Comparison of ENCODE assay signal across 24 cellular contexts in genomic region chr9:134535171-134535570, GRCh38.
DNase-seq lines count a peak whose midpoint lies in the region; ATAC-seq, FAIRE-seq and TF ChIP-seq lines count a peak whose summit lies in the region.
"Had no signal": no experiment of that assay in that cellular context is flagged by ENCODE, and none has a peak within 500 bp of the region (broad histone marks: within the 10 kb centered on the region; RNA-seq: fewer than 3 reads in every experiment).

No MANE protein-coding gene starts in this region.

- no peak for ATAC-seq in SK-N-SH treated with all-trans-retinoic acid at 6 μM for 48 hours
- ATAC-seq in HG02642 (IDR thresholded peaks at IDR 0.05; ENCODE audit: poor library complexity, unreplicated experiment), result no peak
- ATAC-seq: Panc1 had no signal

- peak overlapping the region; percentile 85 for H2BK120ac ChIP-seq in trophoblast cell (ENCODE audit: insufficient read depth, low read length, poor library complexity)

- peak overlapping the region; percentile 61 for H2AK5ac ChIP-seq in trophoblast cell (ENCODE audit: low read length)

- H3K36me3 Mint-ChIP-seq in HFFc6 (ENCODE audit: low read depth), result peaks cover 11% of the 10 kb centered on the region
- H3K36me3 Mint-ChIP-seq: CD8-positive, alpha-beta memory T cell had no signal

- H3K9me2 ChIP-seq in SK-N-SH, result no peaks in the 10 kb centered on the region

- no peaks in the 10 kb centered on the region for H3K27me3 ChIP-seq in SK-N-SH (ENCODE audit: insufficient read depth)
- no peaks in the 10 kb centered on the region for H3K27me3 ChIP-seq in trophoblast cell (ENCODE audit: insufficient read depth, low read length)
- H3K27me3 ChIP-seq: SJSA1 had no signal

- 87% methylated on average over 9 of the region's 9 CpGs for WGBS in SK-N-SH (ENCODE audit: low lambda C conversion rate)
- WGBS in trophoblast cell (ENCODE audit: extremely low coverage, insufficient coverage, insufficient read length), result no CpG with 5 or more reads among the region's 9 CpGs

- H3K23ac ChIP-seq in trophoblast cell (ENCODE audit: low read length), result no peak overlapping the region

- peak overlapping the region; percentile 96 for H4K91ac ChIP-seq in trophoblast cell (ENCODE audit: low read depth, low read length)

- H3K18ac ChIP-seq in trophoblast cell (ENCODE audit: low read length), result peak overlapping the region; percentile 67

- peaks cover 6% of the 10 kb centered on the region; the same call in 1 of the 2 replicates for H3K9me3 ChIP-seq in SK-N-SH
- peaks cover 0 to 10% of the 10 kb centered on the region in 2 donors for H3K9me3 ChIP-seq in kidney (ENCODE audit: control insufficient read depth in 1 of 2, low read length in 2 of 2)
- peaks cover 8% of the 10 kb centered on the region for H3K9me3 ChIP-seq in trophoblast cell (ENCODE audit: insufficient read depth, low read depth, low read length)

- CTCF ChIA-PET in SK-N-SH (lab: Yijun Ruan, JAX), result no interaction called here

- no peak for TF ChIP-seq EP300 in SK-N-SH (IDR thresholded peaks at IDR 0.05; ENCODE audit: borderline replicate concordance in 1 of 2, low read depth in 1 of 2, low read length in 1 of 2)

- H4K20me1 ChIP-seq in SK-N-SH (ENCODE audit: insufficient read depth), result no peaks in the 10 kb centered on the region

- no peak overlapping the region; the same call in 1 of the 2 replicates for H3K27ac Mint-ChIP-seq in HFFc6
- H3K27ac Mint-ChIP-seq: CD8-positive, alpha-beta memory T cell had no signal

- peaks cover 37% of the 10 kb centered on the region for H3K4me1 Mint-ChIP-seq in HFFc6 (ENCODE audit: low read depth)
- H3K4me1 Mint-ChIP-seq: CD8-positive, alpha-beta memory T cell had no signal

- FAIRE-seq in kidney (lab: Jason Lieb, UNC), result no peak
- FAIRE-seq in urothelium cell line (lab: Jason Lieb, UNC), result no peak
- FAIRE-seq: GM12891 had no signal

- H3K4me3 ChIP-seq in SK-N-SH (ENCODE audit: low read depth in 2 of 2, low read length in 1 of 2), result no peak overlapping the region
- H3K4me3 ChIP-seq in kidney (ENCODE audit: low read length in 2 of 2), result no peak overlapping the region
- H3K4me3 ChIP-seq in trophoblast cell (ENCODE audit: low read depth, low read length), result no peak overlapping the region

- DNase-seq in SK-N-SH, result no peak
- DNase-seq in HFFc6, result no peak
- peak; percentile 26 for DNase-seq in kidney
- no peak for DNase-seq in trophoblast cell
- no peak for DNase-seq in urothelium cell line (ENCODE audit: low spot score)
- no peak for DNase-seq in pons (ENCODE audit: low spot score)
- DNase-seq: ACHN; Calu3; CD8-positive, alpha-beta memory T cell; DMS153; GM23248; Karpas-422; NCI-H1694; NCI-H2081; NCI-H2171; NCI-H345; NCI-H524 treated with DMSO at 0.1 percent for 48 hours; NCI-H82 had no signal

- no peak overlapping the region for H4K12ac ChIP-seq in trophoblast cell (ENCODE audit: low read depth, low read length)

- POLR2A ChIA-PET in SK-N-SH (lab: Yijun Ruan, JAX), result no interaction called here

- peak overlapping the region; percentile 90 for H2BK12ac ChIP-seq in trophoblast cell (ENCODE audit: low read length)

- peak overlapping the region; percentile 26; the same call in 1 of the 2 replicates for H3K4me3 Mint-ChIP-seq in HFFc6
- H3K4me3 Mint-ChIP-seq: CD8-positive, alpha-beta memory T cell had no signal

- no peaks in the 10 kb centered on the region for H3K79me2 ChIP-seq in SK-N-SH (ENCODE audit: insufficient read depth)
- H3K79me2 ChIP-seq in trophoblast cell (ENCODE audit: control insufficient read depth, insufficient read depth, low read length, poor library complexity), result no peaks in the 10 kb centered on the region

- intact Hi-C loops in kidney (cut with DNase I), result no loop called here

- H3K36me3 ChIP-seq in SK-N-SH (replicated peaks in 1 of 2; ENCODE audit: control insufficient read depth in 1 of 2, insufficient read depth in 2 of 2, low read length in 1 of 2) (no peaks in the 10 kb centered on the region), kidney (ENCODE audit: control insufficient read depth in 1 of 2, insufficient read depth in 2 of 2, low read length in 2 of 2) (no peaks in the 10 kb centered on the region), trophoblast cell (ENCODE audit: control insufficient read depth in 1 of 2, insufficient read depth in 2 of 2, low read length in 2 of 2) (no peaks in the 10 kb centered on the region)
- H3K36me3 ChIP-seq: SJSA1 had no signal

- H3K9me3 Mint-ChIP-seq in HFFc6, result peaks cover 8% of the 10 kb centered on the region

- peaks cover 30% of the 10 kb centered on the region for H3K79me1 ChIP-seq in trophoblast cell (ENCODE audit: low read length)

- H3K27ac ChIP-seq in SK-N-SH (ENCODE audit: low read depth in 2 of 2, low read length in 1 of 2) (no peak overlapping the region), kidney (ENCODE audit: low read depth in 2 of 2, low read length in 2 of 2) (no peak overlapping the region), trophoblast cell (ENCODE audit: low read depth, low read length) (no peak overlapping the region)
- H3K27ac ChIP-seq: 22Rv1 had no signal

- H3K4me2 ChIP-seq in SK-N-SH, result peak overlapping the region; percentile 53; the same call in 1 of the 2 replicates
- no peak overlapping the region for H3K4me2 ChIP-seq in trophoblast cell (ENCODE audit: low read length)

- H4K8ac ChIP-seq in trophoblast cell (ENCODE audit: low read depth, low read length), result no peak overlapping the region

- no peak for TF ChIP-seq RAD21 in SK-N-SH (IDR thresholded peaks at IDR 0.05; ENCODE audit: low read length)

- H3K4ac ChIP-seq in trophoblast cell (ENCODE audit: low read depth, low read length), result peak overlapping the region; percentile 5

- TF ChIP-seq CTCF in SK-N-SH (IDR thresholded peaks at IDR 0.05) (no peak), HFFc6 (IDR thresholded peaks at IDR 0.05) (no peak), kidney (IDR thresholded peaks at IDR 0.05; ENCODE audit: borderline replicate concordance, extremely low read depth, insufficient read depth) (no peak)

- H3K27me3 Mint-ChIP-seq in HFFc6 (ENCODE audit: insufficient read depth), result peaks cover 2% of the 10 kb centered on the region

- H3K9ac ChIP-seq in SK-N-SH (no peak overlapping the region), kidney (ENCODE audit: low read length in 2 of 2) (no peak overlapping the region), trophoblast cell (ENCODE audit: low read length) (no peak overlapping the region)

- no peak overlapping the region for H2AFZ ChIP-seq in SK-N-SH (ENCODE audit: low read depth)
- no peak overlapping the region for H2AFZ ChIP-seq in trophoblast cell (ENCODE audit: insufficient read depth, low read length, poor library complexity)
- H2AFZ ChIP-seq: GM23248 had no signal

- H3K14ac ChIP-seq in trophoblast cell (ENCODE audit: low read length), result peak overlapping the region; percentile 14

- no peaks in the 10 kb centered on the region for H3F3A ChIP-seq in SK-N-SH (replicated peaks; ENCODE audit: insufficient read depth)

- peaks cover 3 to 5% of the 10 kb centered on the region in 2 experiments; a peak in 2 of 4 replicates for H3K4me1 ChIP-seq in SK-N-SH (ENCODE audit: control insufficient read depth in 1 of 2, insufficient read depth in 2 of 2, low read depth in 1 of 2, low read length in 1 of 2)
- H3K4me1 ChIP-seq in kidney (ENCODE audit: control insufficient read depth in 1 of 2, insufficient read depth in 1 of 2, low read depth in 1 of 2, low read length in 2 of 2), result no peaks in the 10 kb centered on the region
- peaks cover 21 to 30% of the 10 kb centered on the region in 2 experiments for H3K4me1 ChIP-seq in trophoblast cell (ENCODE audit: control insufficient read depth in 1 of 2, insufficient read depth in 2 of 2, low read length in 2 of 2)

- H2BK5ac ChIP-seq in trophoblast cell (ENCODE audit: low read depth, low read length, poor library complexity), result peak overlapping the region; percentile 78

TF ChIP-seq in SK-N-SH, 30 proteins besides CTCF, POLR2A, EP300 and RAD21 (continues in another document):
- TF ChIP-seq RFX5 (IDR thresholded peaks at IDR 0.05; ENCODE audit: low read length), result no peak
- TF ChIP-seq RXRA (IDR thresholded peaks at IDR 0.05; ENCODE audit: borderline replicate concordance, low read depth), result no peak
- TF ChIP-seq POLR2AphosphoS5 (IDR thresholded peaks at IDR 0.05; ENCODE audit: low read depth, low read length), result no peak

TF ChIP-seq in SK-N-SH treated with all-trans-retinoic acid at 6 μM for 48 hours, 23 proteins besides CTCF, POLR2A, EP300 and RAD21 (continues in another document):
- TF ChIP-seq CSDC2 (CRISPR knock-in tag; IDR thresholded peaks at IDR 0.05) (no peak), OSR1 (CRISPR knock-in tag; IDR thresholded peaks at IDR 0.05) (no peak), ZNF565 (CRISPR knock-in tag; conservative IDR thresholded peaks at IDR 0.05; ENCODE audit: low read depth) (no peak), RARB (CRISPR knock-in tag; IDR thresholded peaks at IDR 0.05) (no peak), ZC3H10 (CRISPR knock-in tag; IDR thresholded peaks at IDR 0.05) (no peak), TSHZ2 (CRISPR knock-in tag; IDR thresholded peaks at IDR 0.05) (no peak), TOX (CRISPR knock-in tag; IDR thresholded peaks at IDR 0.05; ENCODE audit: borderline replicate concordance) (no peak)
